ENCODE assay signal across 2 cellular contexts in the genomic region with DNA sequence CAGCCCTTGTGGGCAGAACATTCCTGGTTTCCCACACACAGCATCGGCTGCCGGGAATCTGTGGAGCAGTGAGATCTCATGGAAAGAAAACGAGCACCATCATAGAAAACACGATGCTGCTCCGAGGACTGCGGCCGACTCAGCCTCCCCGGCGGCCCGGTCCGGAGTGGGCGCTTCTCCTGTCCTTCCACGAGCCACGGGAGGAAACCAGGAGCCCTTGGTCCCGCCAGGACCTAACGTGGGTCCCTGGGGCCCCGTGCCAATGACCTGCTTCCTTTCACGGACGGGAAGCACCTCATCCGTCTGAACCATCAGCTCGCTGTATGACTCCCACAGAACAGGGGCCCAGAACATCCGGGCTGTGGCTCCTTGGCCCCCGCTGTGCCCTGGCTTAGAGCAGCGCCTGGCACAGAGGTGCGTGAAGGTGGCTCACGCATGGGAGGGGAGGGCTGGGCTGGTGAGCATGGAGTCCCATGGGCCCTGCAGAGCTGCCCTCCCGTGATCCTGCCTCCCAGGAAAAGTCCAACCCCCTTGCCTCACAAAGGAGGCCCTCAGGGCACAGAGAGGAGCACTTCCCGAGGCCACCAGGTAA.
TF ChIP-seq lines count a peak whose summit lies in the region.

No MANE protein-coding gene starts in this region.

TF ChIP-seq in HepG2, 621 proteins besides CTCF, POLR2A, EP300 and RAD21:
- TF ChIP-seq, protein P1, sequence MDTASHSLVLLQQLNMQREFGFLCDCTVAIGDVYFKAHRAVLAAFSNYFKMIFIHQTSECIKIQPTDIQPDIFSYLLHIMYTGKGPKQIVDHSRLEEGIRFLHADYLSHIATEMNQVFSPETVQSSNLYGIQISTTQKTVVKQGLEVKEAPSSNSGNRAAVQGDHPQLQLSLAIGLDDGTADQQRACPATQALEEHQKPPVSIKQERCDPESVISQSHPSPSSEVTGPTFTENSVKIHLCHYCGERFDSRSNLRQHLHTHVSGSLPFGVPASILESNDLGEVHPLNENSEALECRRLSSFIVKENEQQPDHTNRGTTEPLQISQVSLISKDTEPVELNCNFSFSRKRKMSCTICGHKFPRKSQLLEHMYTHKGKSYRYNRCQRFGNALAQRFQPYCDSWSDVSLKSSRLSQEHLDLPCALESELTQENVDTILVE (CRISPR knock-in tag; IDR thresholded peaks at IDR 0.05), result no peak
- TF ChIP-seq ATM (IDR thresholded peaks at IDR 0.05; ENCODE audit: borderline replicate concordance), result no peak
- TF ChIP-seq ZBTB1 (CRISPR knock-in tag; IDR thresholded peaks at IDR 0.05; ENCODE audit: borderline replicate concordance), result no peak
- no peak for TF ChIP-seq ERF (CRISPR knock-in tag; IDR thresholded peaks at IDR 0.05)
- no peak for TF ChIP-seq ZC3H4 (CRISPR knock-in tag; IDR thresholded peaks at IDR 0.05; ENCODE audit: borderline replicate concordance)
- TF ChIP-seq NR2F1 (CRISPR knock-in tag; IDR thresholded peaks at IDR 0.05), result no peak
- TF ChIP-seq HIC2 (CRISPR knock-in tag; IDR thresholded peaks at IDR 0.05; ENCODE audit: low read depth), result no peak
- no peak for TF ChIP-seq TSC22D2 (CRISPR knock-in tag; IDR thresholded peaks at IDR 0.05; ENCODE audit: borderline replicate concordance)
- TF ChIP-seq ZNF557 (CRISPR knock-in tag; IDR thresholded peaks at IDR 0.05), result no peak
- TF ChIP-seq HMGA1 (CRISPR knock-in tag; conservative IDR thresholded peaks at IDR 0.05), result no peak

TF ChIP-seq in K562, 482 proteins besides CTCF, POLR2A, EP300 and RAD21:
- no peak for TF ChIP-seq ZNF384 (IDR thresholded peaks at IDR 0.05; ENCODE audit: low read depth, low read length)
- TF ChIP-seq ZNF589 (CRISPR knock-in tag; IDR thresholded peaks at IDR 0.05; ENCODE audit: low read depth), result no peak
- 0 out of 2 replicates have a peak, but pooled peaks have one; percentile 19 for TF ChIP-seq POLR2G (IDR thresholded peaks at IDR 0.05; ENCODE audit: low read depth, low read length)
- TF ChIP-seq ASH1L (IDR thresholded peaks at IDR 0.05; ENCODE audit: borderline replicate concordance, low read depth, partially characterized antibody), result no peak
- no peak for TF ChIP-seq NCOR1 (IDR thresholded peaks at IDR 0.05)
- TF ChIP-seq ARHGAP35 (IDR thresholded peaks at IDR 0.05; ENCODE audit: partially characterized antibody), result no peak
- TF ChIP-seq RHOXF2B (CRISPR knock-in tag; conservative IDR thresholded peaks at IDR 0.05), result no peak
- no peak for TF ChIP-seq NFE2 (IDR thresholded peaks at IDR 0.05; ENCODE audit: low read depth)
